ENCODE assay signal across 16 cellular contexts in the genomic region with DNA sequence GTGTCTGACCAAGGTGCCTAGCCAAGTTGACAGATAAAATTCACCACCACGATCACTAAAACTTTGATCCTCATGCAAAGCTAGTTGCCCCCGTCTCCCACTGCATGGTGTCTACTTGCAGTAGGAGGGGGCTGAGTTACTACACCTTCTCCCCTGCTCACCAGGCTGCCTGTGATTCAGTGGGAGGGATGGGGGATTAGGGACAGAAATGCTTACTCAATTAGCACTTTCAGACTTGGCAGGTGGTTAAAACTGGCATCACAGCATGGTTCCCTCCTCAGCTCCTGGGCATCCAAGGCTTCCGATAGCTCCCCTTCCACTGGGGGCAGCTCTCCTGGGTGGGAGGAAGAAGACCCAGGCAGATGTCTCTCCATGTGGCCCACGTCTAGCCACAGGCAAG.
DNase-seq lines count a peak whose midpoint lies in the region; ATAC-seq and TF ChIP-seq lines count a peak whose summit lies in the region.
"Had no signal": no experiment of that assay in that cellular context is flagged by ENCODE, and none has a peak within 500 bp of the region (broad histone marks: within the 10 kb centered on the region; RNA-seq: fewer than 3 reads in every experiment).

No MANE protein-coding gene starts in this region.

- H3K27ac Mint-ChIP-seq in activated naive CD8-positive, alpha-beta T cell treated with anti-CD3 and anti-CD28 coated beads for 36 hours, result peak overlapping the region; percentile 84

- WGBS in right lobe of liver (ENCODE audit: insufficient coverage, low coverage, low lambda C conversion rate, missing lambda C conversion rate), result 85% methylated on average over 3 of the region's 4 CpGs

- no peaks in the 10 kb centered on the region for H3K27me3 Mint-ChIP-seq in activated T-cell treated with anti-CD3 and anti-CD28 coated beads, Interleukin-2, amount 50 U/mL, for 4 hours (ENCODE audit: low read depth)
- no peaks in the 10 kb centered on the region for H3K27me3 Mint-ChIP-seq in activated naive CD8-positive, alpha-beta T cell treated with anti-CD3 and anti-CD28 coated beads for 36 hours

- H3K27ac ChIP-seq in right lobe of liver, result no peak overlapping the region
- H3K27ac ChIP-seq: left lung had no signal

- DNase-seq in activated T-cell treated with anti-CD3 and anti-CD28 coated beads, Interleukin-2, amount 50 U/mL, for 4 hours, result no peak
- DNase-seq in activated T-cell treated with anti-CD3 and anti-CD28 coated beads for 4 hours, result no peak
- DNase-seq in NCI-H524 (lab: John Stamatoyannopoulos, UW), result peak; percentile 94 to 96
- peak; percentile 16 for DNase-seq in activated naive CD8-positive, alpha-beta T cell treated with anti-CD3 and anti-CD28 coated beads for 36 hours
- DNase-seq in stimulated activated CD8-positive, alpha-beta memory T cell treated with anti-CD3 and anti-CD28 coated beads, Interleukin-7, amount 100 ng/mL, for 48 hours (ENCODE audit: extremely low read depth in 1 of 2, low read depth in 1 of 2), result peak; percentile 2 to 20
- no peak for DNase-seq in right lobe of liver
- DNase-seq in NCI-H146 (lab: John Stamatoyannopoulos, UW), result no peak
- DNase-seq in NCI-H1048 (lab: John Stamatoyannopoulos, UW), result no peak
- DNase-seq: cerebellar nuclear complex, foreskin fibroblast, GDM1, KG1, left lung, NCI-H1105 treated with DMSO at 0.1 percent for 48 hours, NCI-H226 had no signal

- TF ChIP-seq POLR2A in right lobe of liver (IDR thresholded peaks at IDR 0.05), result no peak

- TF ChIP-seq CTCF in right lobe of liver (IDR thresholded peaks at IDR 0.05), result no peak

- no peaks in the 10 kb centered on the region for H3K27me3 ChIP-seq in right lobe of liver
- H3K27me3 ChIP-seq: left lung had no signal

- no peaks in the 10 kb centered on the region for H3K36me3 Mint-ChIP-seq in activated T-cell treated with anti-CD3 and anti-CD28 coated beads, Interleukin-2, amount 50 U/mL, for 4 hours (ENCODE audit: insufficient read depth)
- peaks cover 9% of the 10 kb centered on the region for H3K36me3 Mint-ChIP-seq in activated naive CD8-positive, alpha-beta T cell treated with anti-CD3 and anti-CD28 coated beads for 36 hours

- H3K4me3 ChIP-seq in right lobe of liver, result no peak overlapping the region
- H3K4me3 ChIP-seq: left lung, skin epidermis had no signal

- H3K4me3 Mint-ChIP-seq in activated T-cell treated with anti-CD3 and anti-CD28 coated beads, Interleukin-2, amount 50 U/mL, for 4 hours, result no peak overlapping the region
- no peak overlapping the region for H3K4me3 Mint-ChIP-seq in activated naive CD8-positive, alpha-beta T cell treated with anti-CD3 and anti-CD28 coated beads for 36 hours

- no peaks in the 10 kb centered on the region for H3K9me3 ChIP-seq in right lobe of liver
- H3K9me3 ChIP-seq: left lung had no signal

- no peaks in the 10 kb centered on the region for H3K36me3 ChIP-seq in right lobe of liver
- H3K36me3 ChIP-seq: left lung had no signal

- ATAC-seq in activated T-cell treated with anti-CD3 and anti-CD28 coated beads, Interleukin-2, amount 50 U/mL, for 4 hours, result peak; percentile 8 to 33
- ATAC-seq in right lobe of liver, result no peak
- ATAC-seq: left lung had no signal

- intact Hi-C loops in right lobe of liver (cut with DNase I), result no loop called here

- H3K9me3 Mint-ChIP-seq in activated T-cell treated with anti-CD3 and anti-CD28 coated beads, Interleukin-2, amount 50 U/mL, for 4 hours, result peaks cover 6% of the 10 kb centered on the region
- H3K9me3 Mint-ChIP-seq in activated naive CD8-positive, alpha-beta T cell treated with anti-CD3 and anti-CD28 coated beads for 36 hours, result peaks cover 10% of the 10 kb centered on the region

- no peaks in the 10 kb centered on the region for H3K4me1 ChIP-seq in right lobe of liver
- H3K4me1 ChIP-seq: left lung had no signal

- H3K4me1 Mint-ChIP-seq in activated T-cell treated with anti-CD3 and anti-CD28 coated beads, Interleukin-2, amount 50 U/mL, for 4 hours (ENCODE audit: low read depth), result peaks cover 54% of the 10 kb centered on the region
- peaks cover 45% of the 10 kb centered on the region for H3K4me1 Mint-ChIP-seq in activated naive CD8-positive, alpha-beta T cell treated with anti-CD3 and anti-CD28 coated beads for 36 hours

Comparison
In these comparisons a context has a peak if more than half of its experiments do, and no peak if none do; other contexts are left out.
1. ATAC-seq: peak in activated T-cell treated with anti-CD3 and anti-CD28 coated beads, Interleukin-2, amount 50 U/mL, for 4 hours (2 of 2); none in right lobe of liver (0 of 4).
2. DNase-seq: peak in NCI-H524 (2 of 2), activated naive CD8-positive, alpha-beta T cell treated with anti-CD3 and anti-CD28 coated beads for 36 hours (single experiment) and stimulated activated CD8-positive, alpha-beta memory T cell treated with anti-CD3 and anti-CD28 coated beads, Interleukin-7, amount 100 ng/mL, for 48 hours (2 of 2); none in activated T-cell treated with anti-CD3 and anti-CD28 coated beads, Interleukin-2, amount 50 U/mL, for 4 hours (single experiment), activated T-cell treated with anti-CD3 and anti-CD28 coated beads for 4 hours (single experiment), right lobe of liver (0 of 3), NCI-H146 (single experiment) and NCI-H1048 (single experiment).